ENCODE assay signal across 18 cellular contexts in genomic region chr9:131027048-131027871, GRCh38. TPM values are rescaled to one million over a fixed set of nuclear protein-coding genes. Genes with fewer than 3 reads are reported as not detected.
A peak's percentile ranks its signal among the peaks of the same experiment; 100 is the strongest.
DNase-seq lines count a peak whose midpoint lies in the region; ATAC-seq, FAIRE-seq and TF ChIP-seq lines count a peak whose summit lies in the region.
"Had no signal": no experiment of that assay in that cellular context is flagged by ENCODE, and none has a peak within 500 bp of the region (broad histone marks: within the 10 kb centered on the region; RNA-seq: fewer than 3 reads in every experiment).

No MANE protein-coding gene starts in this region.

- H4K8ac ChIP-seq in neuronal stem cell (ENCODE audit: low read depth, low read length), result no peak overlapping the region

- no peak for TF ChIP-seq RAD21 in K562 (CRISPR knock-in tag; conservative IDR thresholded peaks at IDR 0.05 in 1 of 2, IDR thresholded peaks at IDR 0.05 in 1 of 2)

- peak overlapping the region; percentile 31 for H2BK15ac ChIP-seq in neuronal stem cell (ENCODE audit: low read length)

- in situ Hi-C loops in K562 (cut with MboI), result no loop called here

- peaks cover 2% of the 10 kb centered on the region for H3K79me1 ChIP-seq in neuronal stem cell (ENCODE audit: low read depth, low read length)

- FAIRE-seq in K562 (lab: Jason Lieb, UNC), result no peak
- FAIRE-seq: G401.6, GM12892, GM19239, H54 had no signal

- peaks cover 10% of the 10 kb centered on the region for H3K9me1 ChIP-seq in K562 (ENCODE audit: control insufficient read depth, insufficient read depth, low read length)

- intact Hi-C loops in K562 (cut with micrococcal nuclease), result no loop called here

- no peaks in the 10 kb centered on the region for H3K27me3 Mint-ChIP-seq in endodermal cell (ENCODE audit: insufficient read depth)

- no peak overlapping the region for H3K27ac Mint-ChIP-seq in endodermal cell
- H3K27ac Mint-ChIP-seq: CD4-positive, alpha-beta memory T cell; GM23338; HFFc6 had no signal

- BruUV-seq in K562 (replicated peaks; lab: Mats Ljungman, UMichigan), result no TSS peak

- H3K18ac ChIP-seq in neuronal stem cell (ENCODE audit: low read length), result peak overlapping the region; percentile 44

- peak overlapping the region; percentile 7 for H4K91ac ChIP-seq in neuronal stem cell (ENCODE audit: low read depth, low read length, poor library complexity)

- TF ChIP-seq CTCF in K562 (IDR thresholded peaks at IDR 0.05 in 2 of 3, conservative IDR thresholded peaks at IDR 0.05 in 1 of 3; ENCODE audit: insufficient read depth in 2 of 3, low read depth in 1 of 3, low read length in 3 of 3) (no peak), endodermal cell (conservative IDR thresholded peaks at IDR 0.05) (no peak)

- CTCF ChIA-PET in K562 (lab: Yijun Ruan, JAX; ENCODE audit: low intra/inter-chr PET ratio), result no interaction called here

- H3K4me3 Mint-ChIP-seq in endodermal cell, result no peak overlapping the region
- H3K4me3 Mint-ChIP-seq: CD4-positive, alpha-beta memory T cell; GM23338; HFFc6 had no signal

- ATAC-seq in K562, result peak; percentile 2
- no peak for ATAC-seq in HG03565 (IDR thresholded peaks at IDR 0.05; ENCODE audit: unreplicated experiment)

- H3K36me3 ChIP-seq in K562 (ENCODE audit: control insufficient read depth, insufficient read depth, low read length) (no peaks in the 10 kb centered on the region), endodermal cell (ENCODE audit: control insufficient read depth, insufficient read depth, low read length) (no peaks in the 10 kb centered on the region), neuronal stem cell (replicated peaks in 1 of 2; ENCODE audit: control insufficient read depth in 2 of 2, insufficient read depth in 2 of 2, low read length in 2 of 2) (no peaks in the 10 kb centered on the region)
- H3K36me3 ChIP-seq: HAP-1 had no signal

- peaks cover 1% of the 10 kb centered on the region for H3K4me1 Mint-ChIP-seq in endodermal cell
- H3K4me1 Mint-ChIP-seq: CD4-positive, alpha-beta memory T cell had no signal

- H2AFZ ChIP-seq in K562 (ENCODE audit: low read depth, low read length) (no peak overlapping the region), neuronal stem cell (ENCODE audit: low read length) (no peak overlapping the region)
- H2AFZ ChIP-seq: GM23338 had no signal

- no peak for TF ChIP-seq POLR2A in K562 (conservative IDR thresholded peaks at IDR 0.05)

- DNase-seq in K562 (ENCODE audit: extremely low read depth in 1 of 4, low spot score in 3 of 4), result peak in 2 of 4 experiments; percentile 62 to 73
- peak; percentile 35 for DNase-seq in endodermal cell
- DNase-seq in neuronal stem cell (ENCODE audit: low spot score), result no peak
- no peak for DNase-seq in activated CD4-positive, alpha-beta T cell treated with anti-CD3 and anti-CD28 coated beads for 1 hour
- DNase-seq in DMS153 treated with DMSO at 0.1 percent for 48 hours (lab: John Stamatoyannopoulos, UW; ENCODE audit: unreplicated experiment), result no peak
- DNase-seq: C1 segment of cervical spinal cord; Calu3; CD4-positive, alpha-beta memory T cell; COR-L47; DND-41; HFFc6 had no signal

- H3K4me2 ChIP-seq in K562 (ENCODE audit: insufficient read depth, low read length) (no peak overlapping the region), neuronal stem cell (ENCODE audit: insufficient read depth, low read length, poor library complexity, severe bottlenecking) (no peak overlapping the region)
- H3K4me2 ChIP-seq: GM23338 had no signal

- no peaks in the 10 kb centered on the region for H3K79me2 ChIP-seq in K562 (ENCODE audit: control insufficient read depth, insufficient read depth, low read length)

- H3K9me3 ChIP-seq in K562 (replicated peaks; ENCODE audit: control insufficient read depth, insufficient read depth, low read depth, low read length) (no peaks in the 10 kb centered on the region), endodermal cell (ENCODE audit: control insufficient read depth, low read length) (no peaks in the 10 kb centered on the region), neuronal stem cell (replicated peaks in 1 of 2; ENCODE audit: control insufficient read depth in 2 of 2, insufficient read depth in 1 of 2, low read depth in 1 of 2, low read length in 2 of 2) (no peaks in the 10 kb centered on the region)
- H3K9me3 ChIP-seq: HAP-1 had no signal

- H2AK5ac ChIP-seq in neuronal stem cell (ENCODE audit: low read depth, low read length), result no peak overlapping the region

- H4K20me1 ChIP-seq in K562 (replicated peaks; ENCODE audit: control insufficient read depth, insufficient read depth, low read length), result peaks cover 76% of the 10 kb centered on the region

- no peak overlapping the region for H2BK5ac ChIP-seq in neuronal stem cell (ENCODE audit: low read length)

- no peak for TF ChIP-seq EP300 in K562 (IDR thresholded peaks at IDR 0.05; ENCODE audit: low read length)

- H3K4ac ChIP-seq in neuronal stem cell (ENCODE audit: low read length), result no peak overlapping the region

- no peak overlapping the region for H3K4me3 ChIP-seq in K562
- H3K4me3 ChIP-seq in endodermal cell (ENCODE audit: low read length), result no peak overlapping the region
- peak overlapping the region in 1 of 2 donors; percentile 30 for H3K4me3 ChIP-seq in neuronal stem cell (ENCODE audit: low read length in 2 of 2)
- H3K4me3 ChIP-seq: GM23338, HAP-1 had no signal

- H3K36me3 Mint-ChIP-seq in endodermal cell (ENCODE audit: low read depth), result peaks cover 5% of the 10 kb centered on the region
- H3K36me3 Mint-ChIP-seq: CD4-positive, alpha-beta memory T cell had no signal

- H2BK12ac ChIP-seq in neuronal stem cell (ENCODE audit: low read length), result peak overlapping the region; percentile 46

- H2BK120ac ChIP-seq in neuronal stem cell (ENCODE audit: low read depth, low read length), result no peak overlapping the region

- H3K27ac ChIP-seq in K562 (ENCODE audit: extremely low read depth, low read depth, low read length), result no peak overlapping the region
- H3K27ac ChIP-seq in endodermal cell (ENCODE audit: low read depth, low read length), result no peak overlapping the region
- no peak overlapping the region for H3K27ac ChIP-seq in neuronal stem cell (replicated peaks; ENCODE audit: low read length)

- H3K9ac ChIP-seq in K562 (ENCODE audit: insufficient read depth in 1 of 2, low read depth in 2 of 2, low read length in 2 of 2), result peak overlapping the region in 1 of 2 experiments; percentile 6; a peak in 1 of 4 replicates
- H3K9ac ChIP-seq in endodermal cell (ENCODE audit: extremely low read depth, low read length, poor library complexity, severe bottlenecking), result no peak overlapping the region
- no peak overlapping the region for H3K9ac ChIP-seq in neuronal stem cell (ENCODE audit: low read depth, low read length, poor library complexity)

- peak overlapping the region; percentile 98 for H3K23ac ChIP-seq in neuronal stem cell (ENCODE audit: low read depth, low read length, poor library complexity)

- POLR2A ChIA-PET in K562 (lab: Yijun Ruan, JAX), result interaction anchor here (0.5 to 99.3 kb wide), 15 partner anchors 9 to 321 kb away, joined by 3 to 3336 read pairs (median 5); partner anchors contain the start of genes AIF1L and NUP214

- H3K27me3 ChIP-seq in K562 (ENCODE audit: control insufficient read depth in 2 of 2, insufficient read depth in 2 of 2, low read length in 2 of 2) (peaks cover 90 to 94% of the 10 kb centered on the region in 2 experiments), endodermal cell (ENCODE audit: control insufficient read depth, insufficient read depth, low read length, poor library complexity, severe bottlenecking) (no peaks in the 10 kb centered on the region), neuronal stem cell (ENCODE audit: control insufficient read depth in 3 of 3, insufficient read depth in 3 of 3, low read depth in 1 of 3, low read length in 3 of 3) (peaks cover 0 to 62% (median 0%) of the 10 kb centered on the region in 3 experiments)

- 23% methylated on average over 23 of the region's 23 CpGs for WGBS in K562 (ENCODE audit: insufficient coverage, low coverage, missing lambda C conversion rate)
- WGBS in endodermal cell (ENCODE audit: insufficient coverage in 1 of 2, insufficient read length in 1 of 2), 2 experiments, result 94 to 98% methylated on average over 19 to 22 of the region's 23 CpGs
- no CpG with 5 or more reads among the region's 23 CpGs for WGBS in neuronal stem cell (ENCODE audit: extremely low coverage in 2 of 2, insufficient read length in 2 of 2, insufficient replicate concordance in 1 of 2), 2 donors

- H3K14ac ChIP-seq in neuronal stem cell (ENCODE audit: low read length), result peak overlapping the region; percentile 92

- no peaks in the 10 kb centered on the region for H3K9me3 Mint-ChIP-seq in endodermal cell
- H3K9me3 Mint-ChIP-seq: GM23338, HFFc6 had no signal

- H3K4me1 ChIP-seq in K562 (replicated peaks in 1 of 2; ENCODE audit: control insufficient read depth in 2 of 2, insufficient read depth in 2 of 2, low read length in 2 of 2) (peaks cover 0 to 18% of the 10 kb centered on the region in 2 experiments; a peak in 3 of 5 replicates), endodermal cell (ENCODE audit: control insufficient read depth, insufficient read depth, low read length) (no peaks in the 10 kb centered on the region), neuronal stem cell (ENCODE audit: control insufficient read depth in 2 of 2, insufficient read depth in 1 of 2, low read depth in 1 of 2, low read length in 2 of 2) (no peaks in the 10 kb centered on the region)
- H3K4me1 ChIP-seq: HAP-1 had no signal

RNA-seq across cellular contexts. Expression of gene LAMC3, which starts 18.3 kb away (rescaled TPM):
- 0.69 TPM in 1 of 2 replicates, not detected in the other for total RNA-seq in K562 (2011; cell fraction: chromatin; rRNA removed; ENCODE audit: low replicate concordance)
- 0.26 and 0.33 TPM in 2 replicates for total RNA-seq in K562 (2011; cell fraction: nucleolus; rRNA removed)
- total RNA-seq in K562 (2011; cell fraction: nucleoplasm; rRNA removed), result 0.22 TPM in 1 of 2 replicates, not detected in the other
- total RNA-seq in K562 (2014; rRNA removed) (not detected in 2 replicates), K562 (2014; rRNA removed; fragmentation: Illumina TruSeq; extraction: Trizol) (not detected in 2 replicates), K562 (2015; rRNA removed; fragmentation: Illumina TruSeq; extraction: Trizol) (not detected in 2 replicates), K562 (2021) (0.09 TPM in 1 of 2 replicates, not detected in the other), endodermal cell (10 to 100 TPM; 16.7 to 41.2 TPM)
- polyA plus RNA-seq in K562 (2011; rRNA removed) (0.05 and 0.10 TPM in 2 replicates), K562 (2014; fragmentation: Illumina TruSeq; extraction: Trizol) (not detected in 2 replicates), K562 (2014; fragmentation: Nextera tagmentation; extraction: Ambion mirVana) (not detected), K562 (2014; rRNA removed) (not detected in 2 replicates)
- polyA plus RNA-seq in K562 (2011; cell fraction: cytosol; rRNA removed), result 0.03 and 0.66 TPM in 2 replicates
- polyA plus RNA-seq in K562 (2011; cell fraction: nucleus; rRNA removed), result 0.04 and 0.20 TPM in 2 replicates
- polyA plus RNA-seq in K562 (2012), result 0.03 and 0.07 TPM in 2 replicates
- polyA minus RNA-seq in K562 (2011; rRNA and poly(A)+ RNA removed), result not detected in 2 replicates
- polyA minus RNA-seq in K562 (2011; cell fraction: cytosol; rRNA and poly(A)+ RNA removed), result not detected in 2 replicates
- 0.27 TPM in 1 of 2 replicates, not detected in the other for polyA minus RNA-seq in K562 (2011; cell fraction: nucleus; rRNA and poly(A)+ RNA removed)
- 4.3 TPM for polyA plus RNA-seq in endodermal cell (2013, experiment 1 of 2)
- polyA plus RNA-seq in endodermal cell (2013, experiment 2 of 2), result 4.6 TPM
- polyA plus RNA-seq in neuronal stem cell (2013, experiment 1 of 2), result 0.03 TPM
- 0.07 TPM for polyA plus RNA-seq in neuronal stem cell (2013, experiment 2 of 2)
- total RNA-seq: Calu3, HFFc6 had no signal
- polyA plus RNA-seq: CD4-positive, alpha-beta memory T cell had no signal

Comparison
In these comparisons a context has a peak if more than half of its experiments do, and no peak if none do; other contexts are left out.
1. RNA of gene LAMC3, which starts 18.3 kb away (total RNA-seq): 16.7 to 41.2 TPM in endodermal cell; 0.09 to 0.69 TPM in K562; every median in the first group is over 10 times any median in the second.